ENCODE assay signal across 29 cellular contexts in genomic region chr9:3951266-3951665, GRCh38.
DNase-seq lines count a peak whose midpoint lies in the region; ATAC-seq and TF ChIP-seq lines count a peak whose summit lies in the region.
"Had no signal": no experiment of that assay in that cellular context is flagged by ENCODE, and none has a peak within 500 bp of the region (broad histone marks: within the 10 kb centered on the region; RNA-seq: fewer than 3 reads in every experiment).

No MANE protein-coding gene starts in this region.

- ATAC-seq in SK-N-SH treated with all-trans-retinoic acid at 6 μM for 48 hours (peak; percentile 28; the same call in 1 of the 3 replicates), upper lobe of right lung (no peak)
- ATAC-seq: activated CD8-positive, alpha-beta memory T cell treated with anti-CD3 and anti-CD28 coated beads, Interleukin-2, amount 10 ng/mL, durations not matched to agents 7 days and 5 days; stimulated activated naive B cell treated with anti-CD40 and anti-IgM and Interleukin-4, amounts not matched to agents 10 μg/mL and 1 μg/mL and 100 μg/mL, for 72 hours; WTC11 had no signal

- no peaks in the 10 kb centered on the region for H4K20me1 ChIP-seq in SK-N-SH (ENCODE audit: insufficient read depth)

- 88% methylated on average over 4 of the region's 4 CpGs for WGBS in SK-N-SH (ENCODE audit: low lambda C conversion rate)

- H3K9me3 ChIP-seq in SK-N-SH (no peaks in the 10 kb centered on the region), upper lobe of right lung (no peaks in the 10 kb centered on the region)
- H3K9me3 ChIP-seq: esophagus squamous epithelium, uterus had no signal

- H3K4me1 ChIP-seq in SK-N-SH (ENCODE audit: control insufficient read depth in 1 of 2, insufficient read depth in 2 of 2, low read depth in 1 of 2, low read length in 1 of 2) (peaks cover 0 to 25% of the 10 kb centered on the region in 2 experiments; a peak in 3 of 4 replicates), upper lobe of right lung (peaks cover 4% of the 10 kb centered on the region)

- no peaks in the 10 kb centered on the region for H3K4me1 Mint-ChIP-seq in CD14-positive monocyte
- H3K4me1 Mint-ChIP-seq: activated CD8-positive, alpha-beta memory T cell treated with anti-CD3 and anti-CD28 coated beads, Interleukin-2, amount 10 ng/mL, durations not matched to agents 7 days and 5 days; CD8-positive, alpha-beta memory T cell; memory B cell; stimulated activated naive B cell treated with anti-CD40 and anti-IgM and Interleukin-4, amounts not matched to agents 10 μg/mL and 1 μg/mL and 100 μg/mL, for 72 hours had no signal

- no peak overlapping the region for H3K4me2 ChIP-seq in SK-N-SH

- POLR2A ChIA-PET in SK-N-SH (lab: Yijun Ruan, JAX) = no interaction called here

- CTCF ChIA-PET in SK-N-SH (lab: Yijun Ruan, JAX) = interaction anchor here (0.7 kb wide), 1 partner anchor 80 kb away, joined by 5 read pairs; no protein-coding TSS in a partner anchor

- no peak overlapping the region for H3K4me3 ChIP-seq in SK-N-SH (ENCODE audit: low read depth in 2 of 2, low read length in 1 of 2)
- H3K4me3 ChIP-seq in choroid plexus epithelial cell (ENCODE audit: low read depth, low read length) = no peak overlapping the region
- H3K4me3 ChIP-seq in upper lobe of right lung = peak overlapping the region; percentile 20
- H3K4me3 ChIP-seq: esophagus squamous epithelium, uterus had no signal

- no peak overlapping the region for H2AFZ ChIP-seq in SK-N-SH (ENCODE audit: low read depth)

- TF ChIP-seq RAD21 in SK-N-SH (IDR thresholded peaks at IDR 0.05; ENCODE audit: low read length) = no peak

- H3K9ac ChIP-seq in SK-N-SH = no peak overlapping the region

- TF ChIP-seq CTCF in SK-N-SH (IDR thresholded peaks at IDR 0.05) (no peak), choroid plexus epithelial cell (conservative IDR thresholded peaks at IDR 0.05; ENCODE audit: low read depth, low read length) (no peak), upper lobe of right lung (IDR thresholded peaks at IDR 0.05) (no peak), CD14-positive monocyte (IDR thresholded peaks at IDR 0.05) (no peak)

- no peak overlapping the region for H3K27ac ChIP-seq in SK-N-SH (ENCODE audit: low read depth in 2 of 2, low read length in 1 of 2)
- H3K27ac ChIP-seq in upper lobe of right lung = no peak overlapping the region
- H3K27ac ChIP-seq: esophagus squamous epithelium had no signal

- H3K79me2 ChIP-seq in SK-N-SH (ENCODE audit: insufficient read depth) = peaks cover 5% of the 10 kb centered on the region

- intact Hi-C loops in upper lobe of right lung (cut with DNase I) (no loop called here), CD14-positive monocyte (cut with micrococcal nuclease) (no loop called here)

- no peaks in the 10 kb centered on the region for H3K36me3 ChIP-seq in SK-N-SH (replicated peaks in 1 of 2; ENCODE audit: control insufficient read depth in 1 of 2, insufficient read depth in 2 of 2, low read length in 1 of 2)
- no peaks in the 10 kb centered on the region for H3K36me3 ChIP-seq in upper lobe of right lung
- H3K36me3 ChIP-seq: esophagus squamous epithelium, uterus had no signal

- H3K27me3 Mint-ChIP-seq in CD14-positive monocyte (ENCODE audit: low read depth in 3 of 3) = peaks cover 0 to 4% (median 0%) of the 10 kb centered on the region in 3 donors

- H3K27me3 ChIP-seq in SK-N-SH (ENCODE audit: insufficient read depth) = no peaks in the 10 kb centered on the region
- H3K27me3 ChIP-seq in upper lobe of right lung = no peaks in the 10 kb centered on the region
- H3K27me3 ChIP-seq: esophagus squamous epithelium, uterus had no signal

- peaks cover 0 to 2% (median 0%) of the 10 kb centered on the region in 7 donors for H3K9me3 Mint-ChIP-seq in CD14-positive monocyte
- H3K9me3 Mint-ChIP-seq: CD8-positive, alpha-beta memory T cell; endodermal cell; memory B cell; stimulated activated naive B cell treated with anti-CD40 and anti-IgM and Interleukin-4, amounts not matched to agents 10 μg/mL and 1 μg/mL and 100 μg/mL, for 72 hours; WTC11 had no signal

- H3K27ac Mint-ChIP-seq in CD14-positive monocyte = no peak overlapping the region
- H3K27ac Mint-ChIP-seq: activated CD8-positive, alpha-beta memory T cell treated with anti-CD3 and anti-CD28 coated beads, Interleukin-2, amount 10 ng/mL, durations not matched to agents 7 days and 5 days; CD8-positive, alpha-beta memory T cell; endodermal cell; memory B cell; stimulated activated naive B cell treated with anti-CD40 and anti-IgM and Interleukin-4, amounts not matched to agents 10 μg/mL and 1 μg/mL and 100 μg/mL, for 72 hours; WTC11 had no signal

- no peak for TF ChIP-seq EP300 in SK-N-SH (IDR thresholded peaks at IDR 0.05; ENCODE audit: borderline replicate concordance in 1 of 2, low read depth in 1 of 2, low read length in 1 of 2)

- no peak overlapping the region for H3K4me3 Mint-ChIP-seq in CD14-positive monocyte
- H3K4me3 Mint-ChIP-seq: activated CD8-positive, alpha-beta memory T cell treated with anti-CD3 and anti-CD28 coated beads, Interleukin-2, amount 10 ng/mL, durations not matched to agents 7 days and 5 days; CD8-positive, alpha-beta memory T cell; endodermal cell; memory B cell; stimulated activated naive B cell treated with anti-CD40 and anti-IgM and Interleukin-4, amounts not matched to agents 10 μg/mL and 1 μg/mL and 100 μg/mL, for 72 hours; WTC11 had no signal

- DNase-seq in SK-N-SH (no peak), choroid plexus epithelial cell (ENCODE audit: low read depth) (peak; percentile 79), iris pigment epithelial cell (ENCODE audit: low read depth) (peak; percentile 56), upper lobe of right lung (no peak), inferior parietal cortex (ENCODE audit: extremely low spot score) (no peak), CD14-positive monocyte (ENCODE audit: low spot score) (no peak)
- DNase-seq in stimulated activated CD4-positive, alpha-beta T cell treated with anti-CD3 and anti-CD28 coated beads, Interleukin-4, amount 100 ng/mL, for 24 hours = no peak
- DNase-seq: 8988T; activated CD8-positive, alpha-beta memory T cell treated with anti-CD3 and anti-CD28 coated beads, Interleukin-2, amount 10 ng/mL, durations not matched to agents 7 days and 5 days; activated naive CD4-positive, alpha-beta T cell; activated T-cell treated with anti-CD3 and anti-CD28 coated beads, Interleukin-2, amount 50 U/mL, for 48 hours; AML-193; CD8-positive, alpha-beta memory T cell; cortex of kidney; DMS153; esophagus squamous epithelium; kidney; NCI-H1092; NCI-H187; NCI-H2171; NCI-H510A treated with DMSO at 0.1 percent for 48 hours; SHP77; stimulated activated naive B cell treated with anti-CD40 and anti-IgM and Interleukin-4, amounts not matched to agents 10 μg/mL and 1 μg/mL and 100 μg/mL, for 72 hours; T1000; uterus had no signal

- H3K36me3 Mint-ChIP-seq in CD14-positive monocyte = no peaks in the 10 kb centered on the region
- H3K36me3 Mint-ChIP-seq: activated CD8-positive, alpha-beta memory T cell treated with anti-CD3 and anti-CD28 coated beads, Interleukin-2, amount 10 ng/mL, durations not matched to agents 7 days and 5 days; CD8-positive, alpha-beta memory T cell; memory B cell; stimulated activated naive B cell treated with anti-CD40 and anti-IgM and Interleukin-4, amounts not matched to agents 10 μg/mL and 1 μg/mL and 100 μg/mL, for 72 hours; WTC11 had no signal

- H3K9me2 ChIP-seq in SK-N-SH = no peaks in the 10 kb centered on the region

- H3F3A ChIP-seq in SK-N-SH (replicated peaks; ENCODE audit: insufficient read depth) = peaks cover 11% of the 10 kb centered on the region

TF ChIP-seq in SK-N-SH treated with all-trans-retinoic acid at 6 μM for 48 hours, 23 proteins besides CTCF, POLR2A, EP300 and RAD21:
- TF ChIP-seq POU6F1 (CRISPR knock-in tag; IDR thresholded peaks at IDR 0.05; ENCODE audit: borderline replicate concordance, low read depth) = no peak
- no peak for TF ChIP-seq RARB (CRISPR knock-in tag; IDR thresholded peaks at IDR 0.05)
- TF ChIP-seq ESRRG (CRISPR knock-in tag; IDR thresholded peaks at IDR 0.05) = no peak
- no peak for TF ChIP-seq OSR1 (CRISPR knock-in tag; IDR thresholded peaks at IDR 0.05)
- TF ChIP-seq BACH2 (CRISPR knock-in tag; IDR thresholded peaks at IDR 0.05; ENCODE audit: borderline replicate concordance) = no peak

TF ChIP-seq in SK-N-SH, 30 proteins besides CTCF, POLR2A, EP300 and RAD21 (continues in another document):
- TF ChIP-seq YY1 (IDR thresholded peaks at IDR 0.05; ENCODE audit: low read depth) (no peak), ELF1 (IDR thresholded peaks at IDR 0.05) (no peak), PBX3 (IDR thresholded peaks at IDR 0.05) (no peak), MEF2A (IDR thresholded peaks at IDR 0.05; ENCODE audit: borderline replicate concordance, low read depth) (no peak), NFIC (IDR thresholded peaks at IDR 0.05; ENCODE audit: borderline replicate concordance) (no peak), RXRA (IDR thresholded peaks at IDR 0.05; ENCODE audit: borderline replicate concordance, low read depth) (no peak), MXI1 (IDR thresholded peaks at IDR 0.05; ENCODE audit: low read depth, low read length) (no peak), ZBTB33 (IDR thresholded peaks at IDR 0.05; ENCODE audit: borderline replicate concordance, low read depth) (no peak)

Comparison
In these comparisons a context has a peak if more than half of its experiments do, and no peak if none do; other contexts are left out.
1. DNase-seq: peak in choroid plexus epithelial cell (single experiment) and iris pigment epithelial cell (single experiment); none in SK-N-SH (single experiment), upper lobe of right lung (single experiment), inferior parietal cortex (single experiment), stimulated activated CD4-positive, alpha-beta T cell treated with anti-CD3 and anti-CD28 coated beads, Interleukin-4, amount 100 ng/mL, for 24 hours (single experiment) and CD14-positive monocyte (single experiment).